37 cellular contexts compared by ENCODE assay signal in genomic region chr3:35064761-35065160, GRCh38.
"Had no signal": no experiment of that assay in that cellular context is flagged by ENCODE, and none has a peak within 500 bp of the region (broad histone marks: within the 10 kb centered on the region; RNA-seq: fewer than 3 reads in every experiment).

No MANE protein-coding gene starts in this region.

- ATAC-seq: activated CD8-positive, alpha-beta memory T cell treated with anti-CD3 and anti-CD28 coated beads, Interleukin-2, amount 10 ng/mL, durations not matched to agents 7 days and 5 days; activated T-cell treated with anti-CD3 and anti-CD28 coated beads, Interleukin-2, amount 50 U/mL, for 72 hours; activated T-helper 17 cell treated with anti-CD3 and anti-CD28 coated beads, Interleukin-2, amount 50 U/mL, for 72 hours; PC-3 had no signal

- H3K27me3 Mint-ChIP-seq: activated CD4-positive, alpha-beta T cell treated with anti-CD3 and anti-CD28 coated beads, Interleukin-2, amount 10 ng/mL, durations not matched to agents 7 days and 5 days; activated CD8-positive, alpha-beta memory T cell treated with anti-CD3 and anti-CD28 coated beads, Interleukin-2, amount 10 ng/mL, durations not matched to agents 7 days and 5 days; activated naive CD8-positive, alpha-beta T cell treated with anti-CD3 and anti-CD28 coated beads for 36 hours; activated T-helper 17 cell treated with anti-CD3 and anti-CD28 coated beads, Interleukin-2, amount 50 U/mL, for 72 hours; IgD-negative memory B cell had no signal

- H3K36me3 Mint-ChIP-seq: activated CD8-positive, alpha-beta memory T cell treated with anti-CD3 and anti-CD28 coated beads, Interleukin-2, amount 10 ng/mL, durations not matched to agents 7 days and 5 days; activated naive CD8-positive, alpha-beta T cell treated with anti-CD3 and anti-CD28 coated beads for 36 hours; IgD-negative memory B cell had no signal

- H3K27ac Mint-ChIP-seq: activated CD4-positive, alpha-beta T cell treated with anti-CD3 and anti-CD28 coated beads, Interleukin-2, amount 10 ng/mL, durations not matched to agents 7 days and 5 days; activated CD8-positive, alpha-beta memory T cell treated with anti-CD3 and anti-CD28 coated beads, Interleukin-2, amount 10 ng/mL, durations not matched to agents 7 days and 5 days; activated naive CD8-positive, alpha-beta T cell treated with anti-CD3 and anti-CD28 coated beads for 36 hours; activated T-cell treated with anti-CD3 and anti-CD28 coated beads, Interleukin-2, amount 50 U/mL, for 72 hours; activated T-helper 17 cell treated with anti-CD3 and anti-CD28 coated beads, Interleukin-2, amount 50 U/mL, for 72 hours; IgD-negative memory B cell; T-helper 1 cell treated with Interleukin-12 subunit alpha and Interleukin-12 subunit beta and Interleukin-4 antibody, amounts not matched to agents 30 μg/mL and 1 μg/mL, for 36 hours; T-helper 2 cell treated with Interferon-gamma antibody and Interleukin-4, amounts not matched to agents 5 μg/mL and 100 μg/mL, for 36 hours had no signal

- H3K4me3 Mint-ChIP-seq: activated CD4-positive, alpha-beta T cell treated with anti-CD3 and anti-CD28 coated beads, Interleukin-2, amount 10 ng/mL, durations not matched to agents 7 days and 5 days; activated CD8-positive, alpha-beta memory T cell treated with anti-CD3 and anti-CD28 coated beads, Interleukin-2, amount 10 ng/mL, durations not matched to agents 7 days and 5 days; activated naive CD8-positive, alpha-beta T cell treated with anti-CD3 and anti-CD28 coated beads for 36 hours; activated T-cell treated with anti-CD3 and anti-CD28 coated beads, Interleukin-2, amount 50 U/mL, for 72 hours; activated T-helper 17 cell treated with anti-CD3 and anti-CD28 coated beads, Interleukin-2, amount 50 U/mL, for 72 hours; IgD-negative memory B cell; T-helper 1 cell treated with Interleukin-12 subunit alpha and Interleukin-12 subunit beta and Interleukin-4 antibody, amounts not matched to agents 30 μg/mL and 1 μg/mL, for 36 hours; T-helper 2 cell treated with Interferon-gamma antibody and Interleukin-4, amounts not matched to agents 5 μg/mL and 100 μg/mL, for 36 hours had no signal

- H3K9me3 Mint-ChIP-seq: activated CD4-positive, alpha-beta T cell treated with anti-CD3 and anti-CD28 coated beads, Interleukin-2, amount 10 ng/mL, durations not matched to agents 7 days and 5 days; activated naive CD8-positive, alpha-beta T cell treated with anti-CD3 and anti-CD28 coated beads for 36 hours; T-helper 1 cell treated with Interleukin-12 subunit alpha and Interleukin-12 subunit beta and Interleukin-4 antibody, amounts not matched to agents 30 μg/mL and 1 μg/mL, for 36 hours; T-helper 2 cell treated with Interferon-gamma antibody and Interleukin-4, amounts not matched to agents 5 μg/mL and 100 μg/mL, for 36 hours had no signal

- DNase-seq: activated CD4-positive, alpha-beta T cell treated with anti-CD3 and anti-CD28 coated beads, Interleukin-2, amount 10 ng/mL, durations not matched to agents 7 days and 5 days; activated CD4-positive, alpha-beta T cell treated with anti-CD3 and anti-CD28 coated beads, Interleukin-2, amount 50 U/mL, for 48 hours; activated CD8-positive, alpha-beta memory T cell treated with anti-CD3 and anti-CD28 coated beads for 24 hours; activated CD8-positive, alpha-beta memory T cell treated with anti-CD3 and anti-CD28 coated beads, Interleukin-2, amount 10 ng/mL, durations not matched to agents 7 days and 5 days; activated CD8-positive, alpha-beta memory T cell treated with anti-CD3 and anti-CD28 coated beads, Interleukin-2, amount 50 U/mL, for 48 hours; activated effector memory CD4-positive, alpha-beta T cell treated with anti-CD3 and anti-CD28 coated beads, Interleukin-2, amount 50 U/mL, for 16 hours; activated naive CD4-positive, alpha-beta T cell; activated naive CD4-positive, alpha-beta T cell treated with anti-CD3 and anti-CD28 coated beads, Interleukin-2, amount 50 U/mL, for 16 hours; activated naive CD8-positive, alpha-beta T cell treated with anti-CD3 and anti-CD28 coated beads for 36 hours; activated T-cell treated with anti-CD3 and anti-CD28 coated beads, Interleukin-2, amount 50 U/mL, for 1 hour; activated T-cell treated with anti-CD3 and anti-CD28 coated beads, Interleukin-2, amount 50 U/mL, for 72 hours; amniotic stem cell; aorta; brain microvascular endothelial cell; central memory CD4-positive, alpha-beta T cell; Karpas-422; KBM-7; MM.1S; NCI-H1092 treated with DMSO at 0.1 percent for 48 hours; NCI-H1436; NCI-H1694; NCI-H1930; NCI-H2081 treated with DMSO at 0.1 percent for 48 hours; NCI-H2171 treated with DMSO at 0.1 percent for 48 hours; NCI-H2227 treated with DMSO at 0.1 percent for 48 hours; NCI-H524 treated with DMSO at 0.1 percent for 48 hours; PC-3; Peyer's patch; RPMI8226; SHP77 treated with DMSO at 0.1 percent for 48 hours; SK-N-SH had no signal

- H3K9me3 ChIP-seq: Peyer's patch, SJSA1, SK-N-SH had no signal

- H3K36me3 ChIP-seq: brain microvascular endothelial cell, Peyer's patch, SJSA1 had no signal

- H3K4me1 ChIP-seq: Peyer's patch, SJSA1 had no signal

- H3K27me3 ChIP-seq: brain microvascular endothelial cell, Peyer's patch, SJSA1 had no signal

- H3K4me3 ChIP-seq: Peyer's patch, SJSA1 had no signal

- H3K27ac ChIP-seq: brain microvascular endothelial cell, Peyer's patch, SJSA1, VCaP had no signal

- H3K4me1 Mint-ChIP-seq: activated CD4-positive, alpha-beta T cell treated with anti-CD3 and anti-CD28 coated beads, Interleukin-2, amount 10 ng/mL, durations not matched to agents 7 days and 5 days; activated CD8-positive, alpha-beta memory T cell treated with anti-CD3 and anti-CD28 coated beads, Interleukin-2, amount 10 ng/mL, durations not matched to agents 7 days and 5 days; activated naive CD8-positive, alpha-beta T cell treated with anti-CD3 and anti-CD28 coated beads for 36 hours; activated T-helper 17 cell treated with anti-CD3 and anti-CD28 coated beads, Interleukin-2, amount 50 U/mL, for 72 hours; IgD-negative memory B cell had no signal
